In the genomic region with DNA sequence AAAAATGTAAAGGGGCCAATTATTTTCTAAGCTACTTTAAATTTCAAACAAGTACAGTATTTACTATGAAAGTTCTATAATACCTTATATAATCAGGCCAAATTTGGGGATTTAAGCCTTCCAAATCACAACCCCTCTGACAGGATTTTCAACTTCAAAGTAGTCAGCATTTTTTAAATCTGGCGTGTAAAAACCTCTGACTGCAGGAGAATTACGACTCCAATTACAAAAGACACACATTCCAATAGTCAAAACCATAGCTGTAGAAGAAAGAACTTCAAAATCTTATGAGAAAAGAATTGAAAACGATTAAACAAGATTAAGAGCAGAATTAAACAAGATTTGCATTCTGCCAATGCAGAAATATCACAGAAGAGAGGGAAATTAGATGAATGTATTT, we compare ENCODE assay signal across 26 cellular contexts. TPM values are rescaled to one million over a fixed set of nuclear protein-coding genes. Genes with fewer than 3 reads are reported as not detected.
DNase-seq lines count a peak whose midpoint lies in the region; ATAC-seq and TF ChIP-seq lines count a peak whose summit lies in the region.
"Had no signal": no experiment of that assay in that cellular context is flagged by ENCODE, and none has a peak within 500 bp of the region (broad histone marks: within the 10 kb centered on the region; RNA-seq: fewer than 3 reads in every experiment).

No MANE protein-coding gene starts in this region.

- H3K27ac ChIP-seq in HUES48 (ENCODE audit: low read depth, low read length) (peak overlapping the region; percentile 34), mesodermal cell (ENCODE audit: low read depth, low read length, severe bottlenecking) (peak overlapping the region; percentile 79)
- H3K27ac ChIP-seq: epithelial cell of prostate, left lung, PC-9, psoas muscle had no signal

- H3K4me3 Mint-ChIP-seq in brain = peak overlapping the region in 3 of 5 experiments; percentile 22 to 59 (median 27)
- H3K4me3 Mint-ChIP-seq in stimulated activated memory B cell treated with anti-CD40 and anti-IgM and Interleukin-4, amounts not matched to agents 10 μg/mL and 1 μg/mL and 100 μg/mL, for 72 hours = no peak overlapping the region
- H3K4me3 Mint-ChIP-seq: activated T-helper 17 cell treated with anti-CD3 and anti-CD28 coated beads, Interleukin-2, amount 50 U/mL, for 72 hours; stimulated activated effector memory CD8-positive, alpha-beta T cell treated with anti-CD3 and anti-CD28 coated beads, Interleukin-12 subunit alpha, Interleukin-12 subunit beta, amount 100 ng/mL, for 72 hours had no signal

- H3K4me3 ChIP-seq in HUES48 (ENCODE audit: low read depth, low read length) = peak overlapping the region; percentile 40; the same call in 1 of the 2 replicates
- no peak overlapping the region for H3K4me3 ChIP-seq in mesodermal cell (ENCODE audit: extremely low read depth, insufficient read depth, low read length, poor library complexity, severe bottlenecking)
- H3K4me3 ChIP-seq: left lung, PC-9, psoas muscle had no signal

- TF ChIP-seq CTCF in brain (conservative IDR thresholded peaks at IDR 0.05) = no peak

- no peaks in the 10 kb centered on the region for H3K9me3 ChIP-seq in HUES48 (ENCODE audit: control insufficient read depth, insufficient read depth, low read length)
- H3K9me3 ChIP-seq in mesodermal cell (ENCODE audit: control insufficient read depth, low read length) = no peaks in the 10 kb centered on the region
- H3K9me3 ChIP-seq: left lung, psoas muscle, SK-N-SH had no signal

- H3K9ac ChIP-seq in HUES48 (ENCODE audit: low read depth, low read length) = no peak overlapping the region
- H3K9ac ChIP-seq: SK-N-SH had no signal

- DNase-seq in AG08396 (ENCODE audit: low spot score) (no peak), NCI-H2081 treated with DMSO at 0.1 percent for 48 hours (lab: John Stamatoyannopoulos, UW) (no peak), retina (no peak)
- DNase-seq: activated CD4-positive, alpha-beta T cell treated with anti-CD3 and anti-CD28 coated beads for 4 hours; activated naive CD4-positive, alpha-beta T cell treated with anti-CD3 and anti-CD28 coated beads, Interleukin-2, amount 50 U/mL, for 16 hours; C1 segment of cervical spinal cord; COR-L47; effector CD4-positive, alpha-beta T cell; Kasumi-1; left lung; mesendoderm; NCI-H1417; NCI-H226; NCI-H69; occipital lobe; PC-9; psoas muscle; SK-N-SH; T-helper 2 cell had no signal

- H3K27me3 ChIP-seq in HUES48 (ENCODE audit: control insufficient read depth, insufficient read depth, low read length) = no peaks in the 10 kb centered on the region
- H3K27me3 ChIP-seq: left lung had no signal

- H3K36me3 Mint-ChIP-seq in brain = peaks cover 9% of the 10 kb centered on the region
- H3K36me3 Mint-ChIP-seq in stimulated activated memory B cell treated with anti-CD40 and anti-IgM and Interleukin-4, amounts not matched to agents 10 μg/mL and 1 μg/mL and 100 μg/mL, for 72 hours = peaks cover 18% of the 10 kb centered on the region
- H3K36me3 Mint-ChIP-seq: stimulated activated effector memory CD8-positive, alpha-beta T cell treated with anti-CD3 and anti-CD28 coated beads, Interleukin-12 subunit alpha, Interleukin-12 subunit beta, amount 100 ng/mL, for 72 hours had no signal

- H3K9me3 Mint-ChIP-seq in brain = no peaks in the 10 kb centered on the region
- H3K9me3 Mint-ChIP-seq in stimulated activated memory B cell treated with anti-CD40 and anti-IgM and Interleukin-4, amounts not matched to agents 10 μg/mL and 1 μg/mL and 100 μg/mL, for 72 hours = no peaks in the 10 kb centered on the region
- H3K9me3 Mint-ChIP-seq: activated T-helper 17 cell treated with anti-CD3 and anti-CD28 coated beads, Interleukin-2, amount 50 U/mL, for 72 hours; stimulated activated effector memory CD8-positive, alpha-beta T cell treated with anti-CD3 and anti-CD28 coated beads, Interleukin-12 subunit alpha, Interleukin-12 subunit beta, amount 100 ng/mL, for 72 hours had no signal

- H3K4me1 ChIP-seq in HUES48 (ENCODE audit: control insufficient read depth, insufficient read depth, low read length) (peaks cover 69% of the 10 kb centered on the region), mesodermal cell (ENCODE audit: control insufficient read depth, insufficient read depth, low read length, poor library complexity, severe bottlenecking) (peaks cover 6% of the 10 kb centered on the region)

- no peaks in the 10 kb centered on the region for H3K27me3 Mint-ChIP-seq in brain
- no peaks in the 10 kb centered on the region for H3K27me3 Mint-ChIP-seq in stimulated activated memory B cell treated with anti-CD40 and anti-IgM and Interleukin-4, amounts not matched to agents 10 μg/mL and 1 μg/mL and 100 μg/mL, for 72 hours
- H3K27me3 Mint-ChIP-seq: activated T-helper 17 cell treated with anti-CD3 and anti-CD28 coated beads, Interleukin-2, amount 50 U/mL, for 72 hours had no signal

- H3K36me3 ChIP-seq in HUES48 (ENCODE audit: control insufficient read depth, insufficient read depth, low read length) = no peaks in the 10 kb centered on the region
- H3K36me3 ChIP-seq in mesodermal cell (ENCODE audit: control insufficient read depth, insufficient read depth, low read length) = no peaks in the 10 kb centered on the region
- H3K36me3 ChIP-seq: left lung had no signal

- no peak for ATAC-seq in stimulated activated memory B cell treated with anti-CD40 and anti-IgM and Interleukin-4, amounts not matched to agents 10 μg/mL and 1 μg/mL and 100 μg/mL, for 72 hours
- ATAC-seq: activated T-helper 17 cell treated with anti-CD3 and anti-CD28 coated beads, Interleukin-2, amount 50 U/mL, for 72 hours; left lung; psoas muscle; stimulated activated effector memory CD8-positive, alpha-beta T cell treated with anti-CD3 and anti-CD28 coated beads, Interleukin-12 subunit alpha, Interleukin-12 subunit beta, amount 100 ng/mL, for 72 hours had no signal

- H3K4me1 Mint-ChIP-seq in brain = peaks cover 92% of the 10 kb centered on the region
- peaks cover 73% of the 10 kb centered on the region for H3K4me1 Mint-ChIP-seq in stimulated activated memory B cell treated with anti-CD40 and anti-IgM and Interleukin-4, amounts not matched to agents 10 μg/mL and 1 μg/mL and 100 μg/mL, for 72 hours

- H3K27ac Mint-ChIP-seq in brain = peak overlapping the region in 3 of 5 experiments; percentile 20 to 73 (median 56)
- peak overlapping the region; percentile 58 for H3K27ac Mint-ChIP-seq in stimulated activated memory B cell treated with anti-CD40 and anti-IgM and Interleukin-4, amounts not matched to agents 10 μg/mL and 1 μg/mL and 100 μg/mL, for 72 hours
- H3K27ac Mint-ChIP-seq: activated T-helper 17 cell treated with anti-CD3 and anti-CD28 coated beads, Interleukin-2, amount 50 U/mL, for 72 hours; stimulated activated effector memory CD8-positive, alpha-beta T cell treated with anti-CD3 and anti-CD28 coated beads, Interleukin-12 subunit alpha, Interleukin-12 subunit beta, amount 100 ng/mL, for 72 hours had no signal

- WGBS in mesodermal cell (ENCODE audit: insufficient coverage in 2 of 2), 2 experiments = 80% methylated on average over 1 of the region's 3 CpGs; no CpG with 5 or more reads in 1 of the 2 experiments

RNA-seq across cellular contexts. Expression of a gene that starts 12.7 kb away (rescaled TPM):
- 5.6 TPM for polyA plus RNA-seq in brain (ENCODE audit: insufficient read depth, low read depth, low replicate concordance)
- polyA plus RNA-seq in mesodermal cell (2013, experiment 1 of 2) = 68.1 TPM
- polyA plus RNA-seq in mesodermal cell (2013, experiment 2 of 2) = 65.8 TPM
